ENCODE assay signal across 2 cellular contexts in the genomic region with DNA sequence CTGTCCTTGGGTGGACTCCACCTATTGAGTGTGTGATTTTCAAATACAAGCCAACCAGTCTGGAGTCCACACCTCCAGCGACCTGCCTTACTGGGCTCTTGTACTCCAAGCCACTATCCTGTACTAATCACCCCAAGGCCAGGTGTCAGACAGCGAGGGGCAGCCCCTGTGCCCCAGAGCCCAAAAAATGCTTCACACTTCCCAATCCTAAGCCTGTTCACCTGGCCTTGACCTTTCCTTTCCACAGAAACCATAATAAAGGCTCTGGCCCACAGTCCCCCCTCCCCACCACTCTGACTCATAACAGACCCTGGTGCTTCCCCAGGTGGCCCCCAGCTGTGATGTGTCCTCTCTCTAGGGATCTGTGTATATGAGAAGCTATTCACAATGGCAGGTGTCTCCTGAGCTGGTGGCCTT.
TF ChIP-seq lines count a peak whose summit lies in the region.

No MANE protein-coding gene starts in this region.

TF ChIP-seq in GM12891, 5 proteins besides CTCF, POLR2A, EP300 and RAD21:
- no peak for TF ChIP-seq PAX5 (IDR thresholded peaks at IDR 0.05; ENCODE audit: insufficient read depth, low read length, severe bottlenecking)
- TF ChIP-seq POLR2AphosphoS5 (IDR thresholded peaks at IDR 0.05; ENCODE audit: low read depth, low read length) = no peak; the same call in 1 of the 2 replicates
- no peak for TF ChIP-seq TAF1 (IDR thresholded peaks at IDR 0.05; ENCODE audit: low read depth, low read length)
- TF ChIP-seq SPI1 (IDR thresholded peaks at IDR 0.05; ENCODE audit: low read depth, low read length) = no peak
- TF ChIP-seq POU2F2 (IDR thresholded peaks at IDR 0.05; ENCODE audit: low read depth, low read length) = peak; percentile 52; the same call in 1 of the 2 replicates

TF ChIP-seq in GM12878, 131 proteins besides CTCF, POLR2A, EP300 and RAD21 (continues in another document):
- TF ChIP-seq RELA (IDR thresholded peaks at IDR 0.05; ENCODE audit: borderline replicate concordance, partially characterized antibody) = peak; percentile 75
- TF ChIP-seq SREBF2 (IDR thresholded peaks at IDR 0.05; ENCODE audit: low read length) = no peak
- no peak for TF ChIP-seq ZNF207 (IDR thresholded peaks at IDR 0.05; ENCODE audit: borderline replicate concordance)
- no peak for TF ChIP-seq ZNF24 (IDR thresholded peaks at IDR 0.05)
- TF ChIP-seq JUNB (IDR thresholded peaks at IDR 0.05) = peak; percentile 98
- TF ChIP-seq JUND (IDR thresholded peaks at IDR 0.05; ENCODE audit: low read depth, low read length) = peak; percentile 90
- TF ChIP-seq WRNIP1 (IDR thresholded peaks at IDR 0.05; ENCODE audit: borderline replicate concordance, low read depth, low read length) = no peak
- no peak for TF ChIP-seq ESRRA (IDR thresholded peaks at IDR 0.05; ENCODE audit: low read length)
- TF ChIP-seq TCF3 (IDR thresholded peaks at IDR 0.05; ENCODE audit: borderline replicate concordance, insufficient read depth, low read depth, low read length) = peak; percentile 98
- peak; percentile 90 for TF ChIP-seq DPF2 (IDR thresholded peaks at IDR 0.05)
- TF ChIP-seq GATAD2B (conservative IDR thresholded peaks at IDR 0.05; ENCODE audit: low read depth) = no peak
- no peak for TF ChIP-seq HDAC2 (IDR thresholded peaks at IDR 0.05)
- TF ChIP-seq YBX1 (IDR thresholded peaks at IDR 0.05) = no peak
- TF ChIP-seq TBL1XR1 (IDR thresholded peaks at IDR 0.05; ENCODE audit: low read depth, low read length) = peak; percentile 98
- peak in 1 of 2 experiments; percentile 77; a peak in 2 of 4 replicates for TF ChIP-seq SRF (IDR thresholded peaks at IDR 0.05; ENCODE audit: low read depth in 2 of 2, low read length in 2 of 2)
- peak; percentile 74; the same call in 1 of the 2 replicates for TF ChIP-seq YY1 (IDR thresholded peaks at IDR 0.05; ENCODE audit: low read depth, low read length)
- TF ChIP-seq MYC (IDR thresholded peaks at IDR 0.05; ENCODE audit: insufficient read depth, insufficient read length, insufficient replicate concordance, low read length, severe bottlenecking) = no peak
- TF ChIP-seq POLR2AphosphoS2 (IDR thresholded peaks at IDR 0.05; ENCODE audit: low read depth, low read length) = no peak
- no peak for TF ChIP-seq IRF5 (IDR thresholded peaks at IDR 0.05; ENCODE audit: borderline replicate concordance)
- peak; percentile 97 for TF ChIP-seq IKZF1 (conservative IDR thresholded peaks at IDR 0.05)
- peak; percentile 88; the same call in 1 of the 2 replicates for TF ChIP-seq ZBED1 (IDR thresholded peaks at IDR 0.05; ENCODE audit: borderline replicate concordance)
- 0 out of 2 replicates have a peak, but pooled peaks have one; percentile 25 for TF ChIP-seq CBX5 (IDR thresholded peaks at IDR 0.05; ENCODE audit: low read depth)
- 0 out of 2 replicates have a peak, but pooled peaks have one; percentile 56 for TF ChIP-seq ATF7 (IDR thresholded peaks at IDR 0.05; ENCODE audit: low read depth)
- TF ChIP-seq RUNX3 (IDR thresholded peaks at IDR 0.05; ENCODE audit: low read length) = peak; percentile 96
- no peak for TF ChIP-seq REST (IDR thresholded peaks at IDR 0.05; ENCODE audit: low read depth, low read length)
- peak; percentile 58 to 66; a peak in 3 of 4 replicates for TF ChIP-seq BHLHE40 (IDR thresholded peaks at IDR 0.05; ENCODE audit: borderline replicate concordance in 1 of 2, low read depth in 2 of 2, low read length in 1 of 2)
- TF ChIP-seq CREB1 (IDR thresholded peaks at IDR 0.05; ENCODE audit: low read depth) = peak; percentile 59; the same call in 1 of the 2 replicates
- TF ChIP-seq CREM (IDR thresholded peaks at IDR 0.05; ENCODE audit: low read depth) = peak; percentile 93
- no peak for TF ChIP-seq KAT2A (conservative IDR thresholded peaks at IDR 0.05; ENCODE audit: control insufficient read depth, low read depth, low read length)
- TF ChIP-seq, protein P1, sequence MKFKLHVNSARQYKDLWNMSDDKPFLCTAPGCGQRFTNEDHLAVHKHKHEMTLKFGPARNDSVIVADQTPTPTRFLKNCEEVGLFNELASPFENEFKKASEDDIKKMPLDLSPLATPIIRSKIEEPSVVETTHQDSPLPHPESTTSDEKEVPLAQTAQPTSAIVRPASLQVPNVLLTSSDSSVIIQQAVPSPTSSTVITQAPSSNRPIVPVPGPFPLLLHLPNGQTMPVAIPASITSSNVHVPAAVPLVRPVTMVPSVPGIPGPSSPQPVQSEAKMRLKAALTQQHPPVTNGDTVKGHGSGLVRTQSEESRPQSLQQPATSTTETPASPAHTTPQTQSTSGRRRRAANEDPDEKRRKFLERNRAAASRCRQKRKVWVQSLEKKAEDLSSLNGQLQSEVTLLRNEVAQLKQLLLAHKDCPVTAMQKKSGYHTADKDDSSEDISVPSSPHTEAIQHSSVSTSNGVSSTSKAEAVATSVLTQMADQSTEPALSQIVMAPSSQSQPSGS (IDR thresholded peaks at IDR 0.05; ENCODE audit: low read length) = peak; percentile 92
- TF ChIP-seq IKZF2 (IDR thresholded peaks at IDR 0.05) = peak; percentile 96 to 98
- TF ChIP-seq, protein P2, sequence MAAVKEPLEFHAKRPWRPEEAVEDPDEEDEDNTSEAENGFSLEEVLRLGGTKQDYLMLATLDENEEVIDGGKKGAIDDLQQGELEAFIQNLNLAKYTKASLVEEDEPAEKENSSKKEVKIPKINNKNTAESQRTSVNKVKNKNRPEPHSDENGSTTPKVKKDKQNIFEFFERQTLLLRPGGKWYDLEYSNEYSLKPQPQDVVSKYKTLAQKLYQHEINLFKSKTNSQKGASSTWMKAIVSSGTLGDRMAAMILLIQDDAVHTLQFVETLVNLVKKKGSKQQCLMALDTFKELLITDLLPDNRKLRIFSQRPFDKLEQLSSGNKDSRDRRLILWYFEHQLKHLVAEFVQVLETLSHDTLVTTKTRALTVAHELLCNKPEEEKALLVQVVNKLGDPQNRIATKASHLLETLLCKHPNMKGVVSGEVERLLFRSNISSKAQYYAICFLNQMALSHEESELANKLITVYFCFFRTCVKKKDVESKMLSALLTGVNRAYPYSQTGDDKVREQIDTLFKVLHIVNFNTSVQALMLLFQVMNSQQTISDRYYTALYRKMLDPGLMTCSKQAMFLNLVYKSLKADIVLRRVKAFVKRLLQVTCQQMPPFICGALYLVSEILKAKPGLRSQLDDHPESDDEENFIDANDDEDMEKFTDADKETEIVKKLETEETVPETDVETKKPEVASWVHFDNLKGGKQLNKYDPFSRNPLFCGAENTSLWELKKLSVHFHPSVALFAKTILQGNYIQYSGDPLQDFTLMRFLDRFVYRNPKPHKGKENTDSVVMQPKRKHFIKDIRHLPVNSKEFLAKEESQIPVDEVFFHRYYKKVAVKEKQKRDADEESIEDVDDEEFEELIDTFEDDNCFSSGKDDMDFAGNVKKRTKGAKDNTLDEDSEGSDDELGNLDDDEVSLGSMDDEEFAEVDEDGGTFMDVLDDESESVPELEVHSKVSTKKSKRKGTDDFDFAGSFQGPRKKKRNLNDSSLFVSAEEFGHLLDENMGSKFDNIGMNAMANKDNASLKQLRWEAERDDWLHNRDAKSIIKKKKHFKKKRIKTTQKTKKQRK (IDR thresholded peaks at IDR 0.05; ENCODE audit: low read depth, low read length) = no peak
- no peak for TF ChIP-seq RBBP5 (conservative IDR thresholded peaks at IDR 0.05)
- TF ChIP-seq, protein P3, sequence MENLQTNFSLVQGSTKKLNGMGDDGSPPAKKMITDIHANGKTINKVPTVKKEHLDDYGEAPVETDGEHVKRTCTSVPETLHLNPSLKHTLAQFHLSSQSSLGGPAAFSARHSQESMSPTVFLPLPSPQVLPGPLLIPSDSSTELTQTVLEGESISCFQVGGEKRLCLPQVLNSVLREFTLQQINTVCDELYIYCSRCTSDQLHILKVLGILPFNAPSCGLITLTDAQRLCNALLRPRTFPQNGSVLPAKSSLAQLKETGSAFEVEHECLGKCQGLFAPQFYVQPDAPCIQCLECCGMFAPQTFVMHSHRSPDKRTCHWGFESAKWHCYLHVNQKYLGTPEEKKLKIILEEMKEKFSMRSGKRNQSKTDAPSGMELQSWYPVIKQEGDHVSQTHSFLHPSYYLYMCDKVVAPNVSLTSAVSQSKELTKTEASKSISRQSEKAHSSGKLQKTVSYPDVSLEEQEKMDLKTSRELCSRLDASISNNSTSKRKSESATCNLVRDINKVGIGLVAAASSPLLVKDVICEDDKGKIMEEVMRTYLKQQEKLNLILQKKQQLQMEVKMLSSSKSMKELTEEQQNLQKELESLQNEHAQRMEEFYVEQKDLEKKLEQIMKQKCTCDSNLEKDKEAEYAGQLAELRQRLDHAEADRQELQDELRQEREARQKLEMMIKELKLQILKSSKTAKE (IDR thresholded peaks at IDR 0.05; ENCODE audit: low read depth, poor library complexity, severe bottlenecking) = peak; percentile 96
- peak; percentile 95 for TF ChIP-seq NR2F1 (conservative IDR thresholded peaks at IDR 0.05)
- TF ChIP-seq ZNF384 (IDR thresholded peaks at IDR 0.05; ENCODE audit: borderline replicate concordance, low read depth, low read length) = no peak
- TF ChIP-seq POLR2AphosphoS5 (IDR thresholded peaks at IDR 0.05; ENCODE audit: low read length) = no peak
- TF ChIP-seq RFX5 (IDR thresholded peaks at IDR 0.05; ENCODE audit: low read depth, low read length) = no peak
- TF ChIP-seq NBN (IDR thresholded peaks at IDR 0.05) = 0 out of 2 replicates have a peak, but pooled peaks have one; percentile 51
- no peak for TF ChIP-seq MAX (IDR thresholded peaks at IDR 0.05; ENCODE audit: low read depth, low read length)
- TF ChIP-seq RB1 (IDR thresholded peaks at IDR 0.05; ENCODE audit: borderline replicate concordance) = no peak
- peak; percentile 87 for TF ChIP-seq PAX5 (IDR thresholded peaks at IDR 0.05; ENCODE audit: borderline replicate concordance, low read depth, low read length)
- peak; percentile 83 for TF ChIP-seq CBFB (IDR thresholded peaks at IDR 0.05; ENCODE audit: low read depth)
- peak; percentile 98 for TF ChIP-seq IRF4 (IDR thresholded peaks at IDR 0.05; ENCODE audit: low read depth, low read length)
- TF ChIP-seq BMI1 (IDR thresholded peaks at IDR 0.05; ENCODE audit: borderline replicate concordance) = no peak
- 0 out of 2 replicates have a peak, but pooled peaks have one; percentile 53 for TF ChIP-seq TCF7 (IDR thresholded peaks at IDR 0.05; ENCODE audit: borderline replicate concordance)
- peak; percentile 51; the same call in 1 of the 3 replicates for TF ChIP-seq POU2F2 (IDR thresholded peaks at IDR 0.05; ENCODE audit: borderline replicate concordance, low read depth, low read length)
- peak; percentile 65; the same call in 1 of the 2 replicates for TF ChIP-seq PML (IDR thresholded peaks at IDR 0.05; ENCODE audit: low read length)
- peak; percentile 100 for TF ChIP-seq EED (IDR thresholded peaks at IDR 0.05; ENCODE audit: low read depth)
- no peak for TF ChIP-seq CHD1 (IDR thresholded peaks at IDR 0.05; ENCODE audit: low read depth, low read length)
- 0 out of 4 replicates have a peak, but pooled peaks of 1 of the 2 experiments have one; percentile 76 for TF ChIP-seq CEBPB (IDR thresholded peaks at IDR 0.05; ENCODE audit: borderline replicate concordance in 1 of 2, low read depth in 2 of 2, low read length in 2 of 2)
- TF ChIP-seq EZH2 (IDR thresholded peaks at IDR 0.05; ENCODE audit: borderline replicate concordance, control insufficient read depth, low read depth, low read length) = no peak
- TF ChIP-seq, protein P4, sequence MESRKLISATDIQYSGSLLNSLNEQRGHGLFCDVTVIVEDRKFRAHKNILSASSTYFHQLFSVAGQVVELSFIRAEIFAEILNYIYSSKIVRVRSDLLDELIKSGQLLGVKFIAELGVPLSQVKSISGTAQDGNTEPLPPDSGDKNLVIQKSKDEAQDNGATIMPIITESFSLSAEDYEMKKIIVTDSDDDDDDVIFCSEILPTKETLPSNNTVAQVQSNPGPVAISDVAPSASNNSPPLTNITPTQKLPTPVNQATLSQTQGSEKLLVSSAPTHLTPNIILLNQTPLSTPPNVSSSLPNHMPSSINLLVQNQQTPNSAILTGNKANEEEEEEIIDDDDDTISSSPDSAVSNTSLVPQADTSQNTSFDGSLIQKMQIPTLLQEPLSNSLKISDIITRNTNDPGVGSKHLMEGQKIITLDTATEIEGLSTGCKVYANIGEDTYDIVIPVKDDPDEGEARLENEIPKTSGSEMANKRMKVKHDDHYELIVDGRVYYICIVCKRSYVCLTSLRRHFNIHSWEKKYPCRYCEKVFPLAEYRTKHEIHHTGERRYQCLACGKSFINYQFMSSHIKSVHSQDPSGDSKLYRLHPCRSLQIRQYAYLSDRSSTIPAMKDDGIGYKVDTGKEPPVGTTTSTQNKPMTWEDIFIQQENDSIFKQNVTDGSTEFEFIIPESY (IDR thresholded peaks at IDR 0.05) = no peak
- peak; percentile 95 for TF ChIP-seq MEF2B (IDR thresholded peaks at IDR 0.05; ENCODE audit: partially characterized antibody, poor library complexity, severe bottlenecking)
